In the genomic region with DNA sequence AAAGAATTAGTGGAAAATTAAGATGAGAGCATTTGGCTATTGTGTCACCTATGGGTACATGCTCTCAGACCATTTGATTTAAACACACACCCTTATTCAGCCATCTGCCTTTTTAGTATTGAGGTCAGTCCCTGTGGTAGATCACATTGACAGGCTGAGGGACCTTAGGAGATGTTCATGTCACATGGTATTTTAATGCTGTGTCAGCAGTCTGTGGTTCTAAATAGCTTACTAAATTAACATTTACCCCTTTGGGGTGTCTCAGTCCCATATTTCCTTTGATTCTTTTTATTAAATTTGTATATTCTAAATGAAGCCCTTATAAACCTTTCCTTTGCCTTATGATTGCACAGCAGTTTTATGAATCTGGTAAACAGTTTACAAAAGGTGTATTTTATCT, we compare ENCODE assay signal across 8 cellular contexts. TPM values are rescaled to one million over a fixed set of nuclear protein-coding genes. Genes with fewer than 3 reads are reported as not detected.
DNase-seq lines count a peak whose midpoint lies in the region; ATAC-seq, FAIRE-seq and TF ChIP-seq lines count a peak whose summit lies in the region.

No MANE protein-coding gene starts in this region.

- H3K9me3 ChIP-seq in CD4-positive, alpha-beta memory T cell (ENCODE audit: control insufficient read depth in 1 of 2, low read length in 2 of 2): no peaks in the 10 kb centered on the region
- H3K9me3 ChIP-seq in body of pancreas: no peaks in the 10 kb centered on the region

- POLR2A ChIA-PET in CD4-positive, alpha-beta memory T cell (lab: Charles Lee; ENCODE audit: partially characterized antibody): no interaction called here

- intact Hi-C loops in CD4-positive, alpha-beta memory T cell (cut with micrococcal nuclease): no loop called here
- intact Hi-C loops in body of pancreas (cut with DNase I): no loop called here

- peak overlapping the region; percentile 96 to 99 (median 98) for H3K4me3 Mint-ChIP-seq in CD4-positive, alpha-beta memory T cell
- peak overlapping the region; percentile 98 for H3K4me3 Mint-ChIP-seq in neural crest cell

- TF ChIP-seq POLR2A in NB4 (IDR thresholded peaks at IDR 0.05; ENCODE audit: extremely low read depth, insufficient read length) (no peak), body of pancreas (IDR thresholded peaks at IDR 0.05) (no peak)

- peaks cover 23% of the 10 kb centered on the region for H3K4me1 ChIP-seq in CD4-positive, alpha-beta memory T cell (ENCODE audit: insufficient read depth, low read length)
- peaks cover 20% of the 10 kb centered on the region for H3K4me1 ChIP-seq in body of pancreas

- FAIRE-seq in GM19239 (lab: Jason Lieb, UNC): no peak

- no peak for DNase-seq in CD4-positive, alpha-beta memory T cell
- DNase-seq in NB4 (ENCODE audit: low read depth) (no peak), coronary artery (ENCODE audit: low spot score) (no peak), neural crest cell (ENCODE audit: low read depth, low spot score) (no peak), SHP77 (lab: John Stamatoyannopoulos, UW) (no peak), GM19239 (ENCODE audit: insufficient read length, low spot score) (no peak), body of pancreas (no peak)

- H3K27me3 ChIP-seq in CD4-positive, alpha-beta memory T cell (ENCODE audit: insufficient read depth, low read length): no peaks in the 10 kb centered on the region
- no peaks in the 10 kb centered on the region for H3K27me3 ChIP-seq in body of pancreas

- peak overlapping the region; percentile 30 to 99 (median 98) for H3K27ac Mint-ChIP-seq in CD4-positive, alpha-beta memory T cell
- H3K27ac Mint-ChIP-seq in neural crest cell (ENCODE audit: unreplicated experiment): no peak overlapping the region

- H3K27ac ChIP-seq in CD4-positive, alpha-beta memory T cell (ENCODE audit: low read depth, low read length): peak overlapping the region; percentile 97
- H3K27ac ChIP-seq in coronary artery (no peak overlapping the region), body of pancreas (no peak overlapping the region)

- ATAC-seq in HG03342 (IDR thresholded peaks at IDR 0.05; ENCODE audit: unreplicated experiment) (no peak), body of pancreas (no peak)

- no peaks in the 10 kb centered on the region for H3K27me3 Mint-ChIP-seq in CD4-positive, alpha-beta memory T cell
- no peaks in the 10 kb centered on the region for H3K27me3 Mint-ChIP-seq in neural crest cell (ENCODE audit: low read depth)

- TF ChIP-seq CTCF in NB4 (IDR thresholded peaks at IDR 0.05; ENCODE audit: low read depth, low read length) (no peak), coronary artery (IDR thresholded peaks at IDR 0.05) (no peak), neural crest cell (conservative IDR thresholded peaks at IDR 0.05) (no peak), body of pancreas (IDR thresholded peaks at IDR 0.05) (no peak)

- H3K4me1 Mint-ChIP-seq in CD4-positive, alpha-beta memory T cell: peaks cover 26 to 51% (median 36%) of the 10 kb centered on the region in 4 donors
- H3K4me1 Mint-ChIP-seq in neural crest cell: peaks cover 29% of the 10 kb centered on the region

- peak overlapping the region in 1 of 2 donors; percentile 100 for H3K4me3 ChIP-seq in CD4-positive, alpha-beta memory T cell (ENCODE audit: low read length in 2 of 2)
- H3K4me3 ChIP-seq in NB4 (ENCODE audit: low read depth, low read length): peak overlapping the region; percentile 99
- H3K4me3 ChIP-seq in coronary artery: peak overlapping the region; percentile 87
- no peak overlapping the region for H3K4me3 ChIP-seq in body of pancreas

- no peaks in the 10 kb centered on the region for H3K9me3 Mint-ChIP-seq in CD4-positive, alpha-beta memory T cell
- H3K9me3 Mint-ChIP-seq in neural crest cell: peaks cover 3% of the 10 kb centered on the region

- peaks cover 43 to 61% of the 10 kb centered on the region in 2 donors for H3K36me3 Mint-ChIP-seq in CD4-positive, alpha-beta memory T cell
- peaks cover 30% of the 10 kb centered on the region for H3K36me3 Mint-ChIP-seq in neural crest cell (ENCODE audit: low read depth)

- peaks cover 47% of the 10 kb centered on the region for H3K36me3 ChIP-seq in CD4-positive, alpha-beta memory T cell (ENCODE audit: insufficient read depth, low read length)
- peaks cover 8 to 32% of the 10 kb centered on the region in 2 donors for H3K36me3 ChIP-seq in body of pancreas (replicated peaks in 1 of 2; ENCODE audit: insufficient read depth in 1 of 2, low read depth in 2 of 2)

- CTCF ChIA-PET in CD4-positive, alpha-beta memory T cell (lab: Charles Lee; ENCODE audit: partially characterized antibody): interaction anchor here (0.5 kb wide), 1 partner anchor 19 kb away, joined by 3 read pairs; no protein-coding TSS in a partner anchor

RNA-seq across cellular contexts. Expression of a gene that starts 2.3 kb away (rescaled TPM):
- 100 to 1,000 TPM; 377 to 385 TPM for total RNA-seq in CD4-positive, alpha-beta memory T cell
- polyA plus RNA-seq in CD4-positive, alpha-beta memory T cell: 10 to 100 TPM; 16.7 to 47.9 TPM
- total RNA-seq in neural crest cell (193 and 213 TPM in 2 replicates), body of pancreas (100 to 1,000 TPM; 139 to 308 TPM)

Comparison
In these comparisons a context has a peak if more than half of its experiments do, and no peak if none do; other contexts are left out.
1. H3K4me3 ChIP-seq: peak in NB4 (single experiment) and coronary artery (single experiment); none in body of pancreas (0 of 2).